In genomic region chr12:94459773-94460593, GRCh38 we compare ENCODE assay signal across 1 cellular context.
A peak's percentile ranks its signal among the peaks of the same experiment; 100 is the strongest.
TF ChIP-seq lines count a peak whose summit lies in the region.

Gene CEP83 (minus strand): TSS chr12:94459867. CDS start chr12:94412490, 47,377 bp downstream.

TF ChIP-seq in GM12878, 131 proteins besides CTCF, POLR2A, EP300 and RAD21 (continued from another document and continues in another):
- peak; percentile 63 for TF ChIP-seq E4F1 (IDR thresholded peaks at IDR 0.05; ENCODE audit: borderline replicate concordance, partially characterized antibody)
- no peak for TF ChIP-seq RUNX3 (IDR thresholded peaks at IDR 0.05; ENCODE audit: low read length)
- TF ChIP-seq ZNF384 (IDR thresholded peaks at IDR 0.05; ENCODE audit: borderline replicate concordance, low read depth, low read length): no peak
- TF ChIP-seq TAF1 (IDR thresholded peaks at IDR 0.05; ENCODE audit: borderline replicate concordance, low read depth, low read length): peak; percentile 58; the same call in 1 of the 2 replicates
- no peak for TF ChIP-seq WRNIP1 (IDR thresholded peaks at IDR 0.05; ENCODE audit: borderline replicate concordance, low read depth, low read length)
- peak; percentile 59; the same call in 1 of the 2 replicates for TF ChIP-seq MYB (IDR thresholded peaks at IDR 0.05; ENCODE audit: borderline replicate concordance, low read depth, low read length)
- TF ChIP-seq POLR2AphosphoS5 (IDR thresholded peaks at IDR 0.05; ENCODE audit: low read length): peak; percentile 89
- TF ChIP-seq MXI1 (IDR thresholded peaks at IDR 0.05; ENCODE audit: low read depth, low read length): peak; percentile 75
- peak; percentile 72; the same call in 1 of the 2 replicates for TF ChIP-seq CBFB (IDR thresholded peaks at IDR 0.05; ENCODE audit: low read depth)
- TF ChIP-seq ZBTB40 (IDR thresholded peaks at IDR 0.05; ENCODE audit: borderline replicate concordance): peak; percentile 56; the same call in 1 of the 2 replicates
- TF ChIP-seq GATAD2B (conservative IDR thresholded peaks at IDR 0.05; ENCODE audit: low read depth): peak; percentile 92
- peak; percentile 66 for TF ChIP-seq USF1 (IDR thresholded peaks at IDR 0.05; ENCODE audit: borderline replicate concordance, extremely low read length, insufficient read depth, low read depth, low read length)
- TF ChIP-seq ATF7 (IDR thresholded peaks at IDR 0.05; ENCODE audit: low read depth): peak; percentile 57
- no peak for TF ChIP-seq CBX5 (IDR thresholded peaks at IDR 0.05; ENCODE audit: low read depth)
- peak; percentile 5 for TF ChIP-seq PBX3 (IDR thresholded peaks at IDR 0.05; ENCODE audit: insufficient replicate concordance, low read depth, low read length)
- peak; percentile 70 for TF ChIP-seq EED (IDR thresholded peaks at IDR 0.05; ENCODE audit: low read depth)
- TF ChIP-seq IRF4 (IDR thresholded peaks at IDR 0.05; ENCODE audit: low read depth, low read length): no peak
- peak; percentile 48; the same call in 1 of the 2 replicates for TF ChIP-seq LARP7 (IDR thresholded peaks at IDR 0.05)
- peak; percentile 75 for TF ChIP-seq RFX5 (IDR thresholded peaks at IDR 0.05; ENCODE audit: low read depth, low read length)
- no peak for TF ChIP-seq YBX1 (IDR thresholded peaks at IDR 0.05)
- no peak for TF ChIP-seq FOXK2 (IDR thresholded peaks at IDR 0.05)
- peak; percentile 83 for TF ChIP-seq MEF2B (IDR thresholded peaks at IDR 0.05; ENCODE audit: partially characterized antibody, poor library complexity, severe bottlenecking)
- peak; percentile 71; the same call in 1 of the 2 replicates for TF ChIP-seq BACH1 (IDR thresholded peaks at IDR 0.05; ENCODE audit: borderline replicate concordance)
- TF ChIP-seq SRF (IDR thresholded peaks at IDR 0.05; ENCODE audit: low read depth in 2 of 2, low read length in 2 of 2): no peak
- peak; percentile 73; the same call in 1 of the 2 replicates for TF ChIP-seq ZNF687 (IDR thresholded peaks at IDR 0.05)
- peak; percentile 85 for TF ChIP-seq MAX (IDR thresholded peaks at IDR 0.05; ENCODE audit: low read depth, low read length)
- TF ChIP-seq NR2C1 (IDR thresholded peaks at IDR 0.05): no peak
- no peak for TF ChIP-seq SIX5 (IDR thresholded peaks at IDR 0.05; ENCODE audit: low read depth, low read length, severe bottlenecking)
- peak; percentile 94 for TF ChIP-seq HDGF (IDR thresholded peaks at IDR 0.05)
- peak; percentile 93 for TF ChIP-seq IKZF1 (conservative IDR thresholded peaks at IDR 0.05)
- TF ChIP-seq MTA2 (IDR thresholded peaks at IDR 0.05; ENCODE audit: low read depth): no peak
- peak; percentile 48; the same call in 1 of the 2 replicates for TF ChIP-seq E2F4 (IDR thresholded peaks at IDR 0.05; ENCODE audit: low read depth, low read length)
- TF ChIP-seq NKRF (conservative IDR thresholded peaks at IDR 0.05): peak; percentile 15; the same call in 1 of the 2 replicates
- TF ChIP-seq SIN3A (IDR thresholded peaks at IDR 0.05; ENCODE audit: low read depth, low read length): no peak
- 0 out of 2 replicates have a peak, but pooled peaks have one; percentile 40 for TF ChIP-seq STAT1 (conservative IDR thresholded peaks at IDR 0.05)
- TF ChIP-seq PML (IDR thresholded peaks at IDR 0.05; ENCODE audit: low read length): 0 out of 2 replicates have a peak, but pooled peaks have one; percentile 74
- no peak for TF ChIP-seq NFXL1 (IDR thresholded peaks at IDR 0.05; ENCODE audit: borderline replicate concordance)
- peak; percentile 68 to 78 for TF ChIP-seq EGR1 (IDR thresholded peaks at IDR 0.05; ENCODE audit: borderline replicate concordance in 1 of 2, low read depth in 2 of 2, low read length in 2 of 2)
- no peak for TF ChIP-seq HDAC2 (IDR thresholded peaks at IDR 0.05)
- TF ChIP-seq SMAD5 (IDR thresholded peaks at IDR 0.05; ENCODE audit: low read depth): peak; percentile 72; the same call in 1 of the 2 replicates
- no peak; the same call in 1 of the 2 replicates for TF ChIP-seq MTA3 (IDR thresholded peaks at IDR 0.05; ENCODE audit: borderline replicate concordance, low read length)
- peak; percentile 34 to 56; a peak in 3 of 4 replicates for TF ChIP-seq IKZF2 (IDR thresholded peaks at IDR 0.05)
- TF ChIP-seq SREBF2 (IDR thresholded peaks at IDR 0.05; ENCODE audit: low read length): no peak
- TF ChIP-seq DPF2 (IDR thresholded peaks at IDR 0.05): peak; percentile 88
- TF ChIP-seq ATF2 (IDR thresholded peaks at IDR 0.05; ENCODE audit: low read length): no peak
- peak; percentile 72 for TF ChIP-seq MYC (IDR thresholded peaks at IDR 0.05; ENCODE audit: insufficient read depth, insufficient read length, insufficient replicate concordance, low read length, severe bottlenecking)
- 0 out of 2 replicates have a peak, but pooled peaks have one; percentile 29 for TF ChIP-seq ZBED1 (IDR thresholded peaks at IDR 0.05; ENCODE audit: borderline replicate concordance)
- TF ChIP-seq TBL1XR1 (IDR thresholded peaks at IDR 0.05; ENCODE audit: low read depth, low read length): peak; percentile 20; the same call in 1 of the 2 replicates
- TF ChIP-seq RB1 (IDR thresholded peaks at IDR 0.05; ENCODE audit: borderline replicate concordance): peak; percentile 58; the same call in 1 of the 2 replicates
- TF ChIP-seq KLF5 (IDR thresholded peaks at IDR 0.05; ENCODE audit: partially characterized antibody): peak; percentile 37
